ENCODE assay signal across 8 cellular contexts in genomic region chr1:2529776-2530500, GRCh38. TPM values are rescaled to one million over a fixed set of nuclear protein-coding genes. Genes with fewer than 3 reads are reported as not detected.
DNase-seq lines count a peak whose midpoint lies in the region; ATAC-seq lines count a peak whose summit lies in the region.

Gene HES5, minus strand, starts transcription at chr1:2530263. Its CDS starts 99 bp downstream, at chr1:2530164.

- peaks cover 5% of the 10 kb centered on the region for H3K36me3 ChIP-seq in NT2/D1 (ENCODE audit: insufficient read depth, insufficient read length, low read length)
- H3K36me3 ChIP-seq in ectodermal cell (ENCODE audit: control insufficient read depth, insufficient read depth, low read length), result no peaks in the 10 kb centered on the region
- H3K36me3 ChIP-seq in neuron (ENCODE audit: insufficient read depth, low read length), result peaks cover 6% of the 10 kb centered on the region

- no peak within 1 kb of the TSS for H2AFZ ChIP-seq in neuron (ENCODE audit: low read depth, low read length)

- H3K9me3 ChIP-seq in NT2/D1 (ENCODE audit: insufficient read depth, low read length) (no peaks in the 10 kb centered on the region), ectodermal cell (ENCODE audit: control insufficient read depth, low read length) (no peaks in the 10 kb centered on the region), neuron (ENCODE audit: low read length) (no peaks in the 10 kb centered on the region)

- H3K4me1 ChIP-seq in NT2/D1 (ENCODE audit: insufficient read depth, insufficient read length) (peaks cover 21% of the 10 kb centered on the region), ectodermal cell (ENCODE audit: control insufficient read depth, insufficient read depth, low read length) (peaks cover 58% of the 10 kb centered on the region), neuron (ENCODE audit: insufficient read depth, low read length) (peaks cover 74% of the 10 kb centered on the region)

- peak within 1 kb of the TSS; percentile 42 for H3K9ac ChIP-seq in NT2/D1 (ENCODE audit: insufficient read length, low read depth)

- no peak for ATAC-seq in GM19324 (IDR thresholded peaks at IDR 0.05; ENCODE audit: low FRiP score, unreplicated experiment)

- H3K4me3 ChIP-seq in NT2/D1 (ENCODE audit: insufficient read length, low read depth) (peak within 1 kb of the TSS; percentile 26), ectodermal cell (ENCODE audit: insufficient read depth, low read depth, low read length) (peak within 1 kb of the TSS; percentile 52), neuron (ENCODE audit: low read length) (peak within 1 kb of the TSS; percentile 83)

- no peak within 1 kb of the TSS for H3K27ac ChIP-seq in ectodermal cell (ENCODE audit: insufficient read depth, low read depth, low read length, poor library complexity, severe bottlenecking)

- 1 to 2% methylated on average over 93 of the region's 93 CpGs for WGBS in ectodermal cell, 2 experiments

- peaks cover 75% of the 10 kb centered on the region for H3K27me3 ChIP-seq in NT2/D1 (ENCODE audit: insufficient read depth, insufficient read length)
- peaks cover 84% of the 10 kb centered on the region for H3K27me3 ChIP-seq in ectodermal cell (ENCODE audit: control insufficient read depth, insufficient read depth, low read length, poor library complexity, severe bottlenecking)
- no peaks in the 10 kb centered on the region for H3K27me3 ChIP-seq in neuron (ENCODE audit: insufficient read depth, low read length)

- DNase-seq in DMS153 treated with DMSO at 0.1 percent for 48 hours (lab: John Stamatoyannopoulos, UW; ENCODE audit: unreplicated experiment) (peak; percentile 84), NT2/D1 (ENCODE audit: low read depth, low spot score) (no peak), NOMO-1 treated with dmso at 0.1 percent for 144 hours (lab: John Stamatoyannopoulos, UW; ENCODE audit: unreplicated experiment) (no peak), NCI-H128 (lab: John Stamatoyannopoulos, UW; ENCODE audit: unreplicated experiment) (no peak), AG08395 (ENCODE audit: low spot score) (no peak)

RNA-seq across cellular contexts. Expression of gene HES5, which starts in this region (rescaled TPM):
- 22.0 TPM for polyA plus RNA-seq in ectodermal cell (2013, experiment 1 of 4)
- polyA plus RNA-seq in ectodermal cell (2013, experiment 2 of 4), result 34.7 TPM
- polyA plus RNA-seq in ectodermal cell (2013, experiment 3 of 4), result 42.2 TPM
- polyA plus RNA-seq in ectodermal cell (2013, experiment 4 of 4), result 53.9 TPM

Comparison
In these comparisons a context has a peak if more than half of its experiments do, and no peak if none do; other contexts are left out.
1. H3K4me3 ChIP-seq: peak in every context shown above with its lines; median percentile 83 in neuron; 52 in ectodermal cell; 26 in NT2/D1.